Comparison of ENCODE assay signal across 16 cellular contexts in the genomic region with DNA sequence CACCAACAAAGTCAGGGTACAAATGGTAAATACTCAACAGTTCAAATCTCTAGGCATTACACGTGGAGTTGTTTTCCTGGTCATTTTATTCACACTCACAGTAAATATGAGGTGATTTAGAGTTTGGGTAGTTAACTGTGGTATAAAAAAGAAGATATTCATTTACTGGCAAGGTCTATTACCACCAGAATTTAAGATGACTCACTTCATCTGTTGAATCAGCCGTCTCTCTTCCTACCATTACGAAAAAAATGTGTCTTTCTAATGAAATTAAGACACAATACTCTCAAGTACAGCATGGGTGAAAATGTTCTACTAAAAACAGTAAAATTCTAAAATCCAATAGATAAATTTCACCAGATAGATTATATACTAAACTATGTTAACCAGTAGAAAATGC. TPM values are rescaled to one million over a fixed set of nuclear protein-coding genes. Genes with fewer than 3 reads are reported as not detected.
DNase-seq lines count a peak whose midpoint lies in the region; ATAC-seq and TF ChIP-seq lines count a peak whose summit lies in the region.
"Had no signal": no experiment of that assay in that cellular context is flagged by ENCODE, and none has a peak within 500 bp of the region (broad histone marks: within the 10 kb centered on the region; RNA-seq: fewer than 3 reads in every experiment).

No MANE protein-coding gene starts in this region.

- H3K27me3 ChIP-seq in RWPE2 (ENCODE audit: insufficient read depth, poor library complexity, severe bottlenecking), result no peaks in the 10 kb centered on the region
- no peaks in the 10 kb centered on the region for H3K27me3 ChIP-seq in gastrocnemius medialis
- no peaks in the 10 kb centered on the region for H3K27me3 ChIP-seq in Caco-2 (replicated peaks; ENCODE audit: control insufficient read depth, insufficient read depth, low read length)
- H3K27me3 ChIP-seq: heart right ventricle, right atrium auricular region, stomach had no signal

- POLR2A ChIA-PET in Caco-2 (lab: Charles Lee), result no interaction called here

- no peaks in the 10 kb centered on the region for H3K4me1 Mint-ChIP-seq in Caco-2 (ENCODE audit: low read depth, unreplicated experiment)

- H3K9me3 Mint-ChIP-seq in Caco-2 (ENCODE audit: unreplicated experiment), result no peaks in the 10 kb centered on the region
- H3K9me3 Mint-ChIP-seq: natural killer cell had no signal

- H3K27ac ChIP-seq in RWPE2 (ENCODE audit: poor library complexity, severe bottlenecking) (no peak overlapping the region), gastrocnemius medialis (peak overlapping the region; percentile 70 to 77 (median 73))
- H3K27ac ChIP-seq: heart right ventricle, left ventricle myocardium inferior, right atrium auricular region, stomach had no signal

- in situ Hi-C loops in gastrocnemius medialis (cut with MboI; ENCODE audit: low sequenced_read_pairs in 4 of 4), result no loop called here

- H3K4me1 ChIP-seq in RWPE2 (ENCODE audit: insufficient read depth, poor library complexity, severe bottlenecking) (peaks cover 10% of the 10 kb centered on the region), gastrocnemius medialis (peaks cover 10 to 13% of the 10 kb centered on the region in 2 donors), Caco-2 (no peaks in the 10 kb centered on the region)
- H3K4me1 ChIP-seq: heart right ventricle, left ventricle myocardium inferior, right atrium auricular region, stomach had no signal

- no peak overlapping the region for H3K4me3 ChIP-seq in RWPE2 (ENCODE audit: severe bottlenecking)
- H3K4me3 ChIP-seq in gastrocnemius medialis, result no peak overlapping the region
- no peak overlapping the region for H3K4me3 ChIP-seq in Caco-2 (ENCODE audit: low read depth, low read length)
- H3K4me3 ChIP-seq: heart right ventricle, left ventricle myocardium inferior, right atrium auricular region, stomach had no signal

- peaks cover 78% of the 10 kb centered on the region for H3K36me3 Mint-ChIP-seq in Caco-2 (ENCODE audit: insufficient read depth, unreplicated experiment)

- no peak overlapping the region for H3K4me3 Mint-ChIP-seq in Caco-2 (ENCODE audit: unreplicated experiment)
- H3K4me3 Mint-ChIP-seq: natural killer cell had no signal

- CTCF ChIA-PET in Caco-2 (lab: Charles Lee), result no interaction called here

- TF ChIP-seq CTCF in RWPE2 (IDR thresholded peaks at IDR 0.05; ENCODE audit: poor library complexity, severe bottlenecking) (no peak), gastrocnemius medialis (IDR thresholded peaks at IDR 0.05 in 4 of 5, conservative IDR thresholded peaks at IDR 0.05 in 1 of 5) (no peak), Caco-2 (IDR thresholded peaks at IDR 0.05; ENCODE audit: insufficient read depth in 1 of 2, low read depth in 1 of 2, low read length in 1 of 2, severe bottlenecking in 1 of 2, unreplicated experiment in 1 of 2) (no peak)

- BruUV-seq in Caco-2 (replicated peaks; lab: Mats Ljungman, UMichigan), result no TSS peak

- TF ChIP-seq POLR2A in gastrocnemius medialis (IDR thresholded peaks at IDR 0.05), result no peak

- no peak overlapping the region for H3K27ac Mint-ChIP-seq in Caco-2 (ENCODE audit: unreplicated experiment)
- H3K27ac Mint-ChIP-seq: natural killer cell had no signal

- H3K36me3 ChIP-seq in RWPE2 (ENCODE audit: low read depth) (peaks cover 59% of the 10 kb centered on the region), gastrocnemius medialis (peaks cover 0 to 55% of the 10 kb centered on the region in 2 donors), Caco-2 (ENCODE audit: control insufficient read depth, insufficient read depth, low read length) (no peaks in the 10 kb centered on the region; the same call in 1 of the 2 replicates)

- DNase-seq in GM03348 (ENCODE audit: low spot score) (peak; percentile 76), RWPE2 (ENCODE audit: low spot score) (no peak), fibroblast of gingiva (ENCODE audit: low read depth) (peak; percentile 52), gastrocnemius medialis (no peak), activated gamma-delta T cell treated with Interleukin-2 at 50 U/mL for 16 hours (no peak), Caco-2 (no peak)
- DNase-seq: aorta; effector CD4-positive, alpha-beta T cell; heart right ventricle; left ventricle myocardium inferior; natural killer cell; NCI-H1092 treated with DMSO at 0.1 percent for 48 hours; stomach had no signal

- ATAC-seq in RWPE2 (ENCODE audit: low read depth) (peak; percentile 67), gastrocnemius medialis (no peak), HG02623 (IDR thresholded peaks at IDR 0.05; ENCODE audit: unreplicated experiment) (no peak)
- ATAC-seq: HepG2, natural killer cell had no signal

- no peaks in the 10 kb centered on the region for H3K9me3 ChIP-seq in RWPE2 (ENCODE audit: severe bottlenecking)
- H3K9me3 ChIP-seq in gastrocnemius medialis, result no peaks in the 10 kb centered on the region
- no peaks in the 10 kb centered on the region for H3K9me3 ChIP-seq in Caco-2
- H3K9me3 ChIP-seq: heart right ventricle, left ventricle myocardium inferior, right atrium auricular region, stomach had no signal

- no peaks in the 10 kb centered on the region for H3K27me3 Mint-ChIP-seq in Caco-2 (ENCODE audit: insufficient read depth, unreplicated experiment)

- intact Hi-C loops in gastrocnemius medialis (cut with DNase I; ENCODE audit: low total_unique reads) (loop anchor here (10.0 kb wide), 1 partner anchor 1244 kb away; no protein-coding TSS in a partner anchor), Caco-2 (cut with micrococcal nuclease; ENCODE audit: unreplicated experiment) (no loop called here)

RNA-seq across cellular contexts. Expression of gene GPR75, which starts 21.0 kb away (rescaled TPM):
- 10 to 100 TPM in 1 of 4 donors, 1 to 10 TPM in 2, under 1 TPM in 1; 0.80 to 19.6 (median 1.3) TPM for total RNA-seq in gastrocnemius medialis
- 3.9 and 4.2 TPM in 2 replicates for total RNA-seq in Caco-2 (2022)

Comparison
In these comparisons a context has a peak if more than half of its experiments do, and no peak if none do; other contexts are left out.
1. DNase-seq: peak in GM03348 (single experiment) and fibroblast of gingiva (single experiment); none in RWPE2 (single experiment), gastrocnemius medialis (0 of 2), activated gamma-delta T cell treated with Interleukin-2 at 50 U/mL for 16 hours (single experiment) and Caco-2 (0 of 2).